17 cellular contexts compared by ENCODE assay signal in genomic region chr15:66881173-66881905, GRCh38.
DNase-seq lines count a peak whose midpoint lies in the region; ATAC-seq and TF ChIP-seq lines count a peak whose summit lies in the region.
"Had no signal": no experiment of that assay in that cellular context is flagged by ENCODE, and none has a peak within 500 bp of the region (broad histone marks: within the 10 kb centered on the region; RNA-seq: fewer than 3 reads in every experiment).

No MANE protein-coding gene starts in this region.

- peaks cover 22% of the 10 kb centered on the region for H3F3A ChIP-seq in SK-N-SH (replicated peaks; ENCODE audit: insufficient read depth)

- H4K20me1 ChIP-seq in SK-N-SH (ENCODE audit: insufficient read depth) = no peaks in the 10 kb centered on the region

- CTCF ChIA-PET in SK-N-SH (lab: Yijun Ruan, JAX) = interaction anchor here (0.6 to 1.3 kb wide), 3 partner anchors 14 to 23 kb away, joined by 3 to 6 read pairs (median 3); no protein-coding TSS in a partner anchor

- H3K4me3 ChIP-seq in SK-N-SH (ENCODE audit: low read depth in 2 of 2, low read length in 1 of 2) (no peak overlapping the region), mesenchymal stem cell (ENCODE audit: insufficient read depth in 1 of 2, low read depth in 1 of 2, low read length in 2 of 2) (no peak overlapping the region), testis (no peak overlapping the region)
- H3K4me3 ChIP-seq: BLaER1 treated with 17β-estradiol and CSF1 and Interleukin-3, amounts not matched to agents 10 nM and 100 nM had no signal

- H4K91ac ChIP-seq in mesenchymal stem cell (ENCODE audit: low read length) = no peak overlapping the region

- no peaks in the 10 kb centered on the region for H3K9me3 ChIP-seq in SK-N-SH
- no peaks in the 10 kb centered on the region for H3K9me3 ChIP-seq in mesenchymal stem cell (ENCODE audit: control insufficient read depth, low read length)
- H3K9me3 ChIP-seq in testis = no peaks in the 10 kb centered on the region
- H3K9me3 ChIP-seq: BLaER1 treated with 17β-estradiol and CSF1 and Interleukin-3, amounts not matched to agents 10 nM and 100 nM had no signal

- H3K27ac ChIP-seq in SK-N-SH (ENCODE audit: low read depth in 2 of 2, low read length in 1 of 2) (peak overlapping the region in 1 of 2 experiments; percentile 95; a peak in 2 of 4 replicates), mesenchymal stem cell (ENCODE audit: low read length, poor library complexity, severe bottlenecking) (no peak overlapping the region), testis (no peak overlapping the region)
- H3K27ac ChIP-seq: 22Rv1; BLaER1 treated with 17β-estradiol and CSF1 and Interleukin-3, amounts not matched to agents 10 nM and 100 nM had no signal

- no peak for TF ChIP-seq POLR2A in testis (IDR thresholded peaks at IDR 0.05)

- H2AK5ac ChIP-seq in mesenchymal stem cell (ENCODE audit: low read length, severe bottlenecking) = peak overlapping the region; percentile 95

- no peaks in the 10 kb centered on the region for H3K36me3 ChIP-seq in SK-N-SH (replicated peaks in 1 of 2; ENCODE audit: control insufficient read depth in 1 of 2, insufficient read depth in 2 of 2, low read length in 1 of 2)
- H3K36me3 ChIP-seq in mesenchymal stem cell (ENCODE audit: control insufficient read depth in 1 of 2, insufficient read depth in 2 of 2, low read depth in 1 of 2, low read length in 2 of 2) = peaks cover 0 to 3% of the 10 kb centered on the region in 2 experiments
- no peaks in the 10 kb centered on the region for H3K36me3 ChIP-seq in testis (ENCODE audit: low read depth, missing control alignments)
- H3K36me3 ChIP-seq: BLaER1 treated with 17β-estradiol and CSF1 and Interleukin-3, amounts not matched to agents 10 nM and 100 nM had no signal

- H3K9ac ChIP-seq in SK-N-SH (peak overlapping the region; percentile 56; the same call in 1 of the 2 replicates), mesenchymal stem cell (ENCODE audit: low read length) (no peak overlapping the region)
- H3K9ac ChIP-seq: BLaER1 treated with 17β-estradiol and CSF1 and Interleukin-3, amounts not matched to agents 10 nM and 100 nM had no signal

- no peak overlapping the region for H2BK15ac ChIP-seq in mesenchymal stem cell (ENCODE audit: low read depth, poor library complexity, severe bottlenecking)

- DNase-seq in SK-N-SH (no peak), mesenchymal stem cell (no peak), testis (peak; percentile 6)
- DNase-seq in activated CD8-positive, alpha-beta memory T cell treated with anti-CD3 and anti-CD28 coated beads, Interleukin-2, amount 50 U/mL, for 48 hours = peak; percentile 43
- no peak for DNase-seq in activated CD4-positive, CD25-positive, alpha-beta regulatory T cell (lab: John Stamatoyannopoulos, UW)
- DNase-seq in stimulated activated naive CD8-positive, alpha-beta T cell treated with anti-CD3 and anti-CD28 coated beads, Interleukin-15, Interleukin-2, amounts not matched to agents 100 U/mL and 50 U/mL, for 24 hours = no peak
- DNase-seq: activated CD4-positive, alpha-beta T cell treated with anti-CD3 and anti-CD28 coated beads for 1 hour; activated naive CD4-positive, alpha-beta T cell; foreskin fibroblast; NCI-H524 treated with DMSO at 0.1 percent for 48 hours; SHP77 treated with DMSO at 0.1 percent for 48 hours; stimulated activated naive CD8-positive, alpha-beta T cell treated with anti-CD3 and anti-CD28 coated beads, Interleukin-15, amount 100 ng/mL, for 72 hours; T-helper 2 cell had no signal

- no peak overlapping the region for H3K23ac ChIP-seq in mesenchymal stem cell (ENCODE audit: low read length in 2 of 2)

- H3K79me1 ChIP-seq in mesenchymal stem cell (replicated peaks; ENCODE audit: low read length, poor library complexity, severe bottlenecking) = no peaks in the 10 kb centered on the region

- no peak overlapping the region for H4K8ac ChIP-seq in mesenchymal stem cell (ENCODE audit: low read length)

- H3K79me2 ChIP-seq in SK-N-SH (ENCODE audit: insufficient read depth) = no peaks in the 10 kb centered on the region

- no peak overlapping the region for H3K14ac ChIP-seq in mesenchymal stem cell (ENCODE audit: low read length in 2 of 2)

- ATAC-seq in SK-N-SH treated with all-trans-retinoic acid at 6 μM for 48 hours = no peak
- no peak for ATAC-seq in HG02610 (IDR thresholded peaks at IDR 0.05; ENCODE audit: unreplicated experiment)
- no peak for ATAC-seq in stimulated activated naive CD8-positive, alpha-beta T cell treated with anti-CD3 and anti-CD28 coated beads, Interleukin-15, Interleukin-2, amounts not matched to agents 100 U/mL and 50 U/mL, for 24 hours
- ATAC-seq: stimulated activated naive CD8-positive, alpha-beta T cell treated with anti-CD3 and anti-CD28 coated beads, Interleukin-15, amount 100 ng/mL, for 72 hours had no signal

- 96% methylated on average over 10 of the region's 12 CpGs for WGBS in SK-N-SH (ENCODE audit: low lambda C conversion rate)
- WGBS in mesenchymal stem cell = 96% methylated on average over 10 of the region's 12 CpGs
- 88 to 95% methylated on average over 9 to 12 of the region's 12 CpGs for WGBS in testis, 2 donors

- TF ChIP-seq CTCF in SK-N-SH (IDR thresholded peaks at IDR 0.05) (no peak), testis (IDR thresholded peaks at IDR 0.05) (no peak)

- no peak for TF ChIP-seq EP300 in SK-N-SH (IDR thresholded peaks at IDR 0.05; ENCODE audit: borderline replicate concordance in 1 of 2, low read depth in 1 of 2, low read length in 1 of 2)

- peak overlapping the region; percentile 56; the same call in 1 of the 2 replicates for H3K4me2 ChIP-seq in SK-N-SH
- H3K4me2 ChIP-seq in mesenchymal stem cell (ENCODE audit: low read length, poor library complexity, severe bottlenecking) = no peak overlapping the region

- no peak overlapping the region for H2BK120ac ChIP-seq in mesenchymal stem cell (ENCODE audit: low read depth, low read length)

- intact Hi-C loops in testis (cut with DNase I; ENCODE audit: low total_unique reads) = no loop called here

- peak overlapping the region in 1 of 2 experiments; percentile 8 for H2BK12ac ChIP-seq in mesenchymal stem cell (ENCODE audit: low read length in 2 of 2)

- H2AFZ ChIP-seq in SK-N-SH (ENCODE audit: low read depth) = no peak overlapping the region
- H2AFZ ChIP-seq in mesenchymal stem cell (ENCODE audit: low read depth, low read length) = no peak overlapping the region

- no peaks in the 10 kb centered on the region for H3K9me2 ChIP-seq in SK-N-SH

- H3K18ac ChIP-seq in mesenchymal stem cell (ENCODE audit: low read depth in 1 of 2, low read length in 2 of 2) = peak overlapping the region in 1 of 2 experiments; percentile 37

- H3K27me3 ChIP-seq in SK-N-SH (ENCODE audit: insufficient read depth) = no peaks in the 10 kb centered on the region
- no peaks in the 10 kb centered on the region for H3K27me3 ChIP-seq in mesenchymal stem cell (ENCODE audit: control insufficient read depth in 1 of 2, insufficient read depth in 1 of 2, low read length in 2 of 2)
- no peaks in the 10 kb centered on the region for H3K27me3 ChIP-seq in testis

- H3K4me1 ChIP-seq in SK-N-SH (ENCODE audit: control insufficient read depth in 1 of 2, insufficient read depth in 2 of 2, low read depth in 1 of 2, low read length in 1 of 2) (peaks cover 3 to 31% of the 10 kb centered on the region in 2 experiments), mesenchymal stem cell (ENCODE audit: control insufficient read depth, insufficient read depth, low read depth, low read length) (peaks cover 36% of the 10 kb centered on the region), testis (peaks cover 29% of the 10 kb centered on the region)

- H3K4ac ChIP-seq in mesenchymal stem cell (ENCODE audit: low read depth in 1 of 2, low read length in 2 of 2) = no peak overlapping the region

- no peak for TF ChIP-seq RAD21 in SK-N-SH (IDR thresholded peaks at IDR 0.05; ENCODE audit: low read length)

- H2BK5ac ChIP-seq in mesenchymal stem cell (ENCODE audit: low read depth, low read length, poor library complexity, severe bottlenecking) = no peak overlapping the region

- POLR2A ChIA-PET in SK-N-SH (lab: Yijun Ruan, JAX) = interaction anchor here (0.5 kb wide), 1 partner anchor 34 kb away, joined by 4 read pairs; no protein-coding TSS in a partner anchor

TF ChIP-seq in SK-N-SH, 30 proteins besides CTCF, POLR2A, EP300 and RAD21:
- TF ChIP-seq YY1 (IDR thresholded peaks at IDR 0.05; ENCODE audit: low read depth) = no peak
TF ChIP-seq in SK-N-SH: peak in this region for 0.

TF ChIP-seq in SK-N-SH treated with all-trans-retinoic acid at 6 μM for 48 hours, 23 proteins besides CTCF, POLR2A, EP300 and RAD21 (continues in another document):
- TF ChIP-seq ARNTL (CRISPR knock-in tag; IDR thresholded peaks at IDR 0.05; ENCODE audit: borderline replicate concordance, low read depth) (no peak), GLIS3 (CRISPR knock-in tag; IDR thresholded peaks at IDR 0.05) (no peak), ESRRG (CRISPR knock-in tag; IDR thresholded peaks at IDR 0.05) (no peak), ZNF70 (CRISPR knock-in tag; IDR thresholded peaks at IDR 0.05) (no peak), CREB5 (CRISPR knock-in tag; IDR thresholded peaks at IDR 0.05; ENCODE audit: low read depth) (no peak), BACH2 (CRISPR knock-in tag; IDR thresholded peaks at IDR 0.05; ENCODE audit: borderline replicate concordance) (no peak), POU6F1 (CRISPR knock-in tag; IDR thresholded peaks at IDR 0.05; ENCODE audit: borderline replicate concordance, low read depth) (no peak), ISL1 (CRISPR knock-in tag; IDR thresholded peaks at IDR 0.05) (no peak)

Comparison
In these comparisons a context has a peak if more than half of its experiments do, and no peak if none do; other contexts are left out.
1. DNase-seq: peak in activated CD8-positive, alpha-beta memory T cell treated with anti-CD3 and anti-CD28 coated beads, Interleukin-2, amount 50 U/mL, for 48 hours (single experiment) and testis (single experiment); none in SK-N-SH (single experiment), mesenchymal stem cell (single experiment), activated CD4-positive, CD25-positive, alpha-beta regulatory T cell (0 of 4) and stimulated activated naive CD8-positive, alpha-beta T cell treated with anti-CD3 and anti-CD28 coated beads, Interleukin-15, Interleukin-2, amounts not matched to agents 100 U/mL and 50 U/mL, for 24 hours (single experiment).